Comparison of ENCODE assay signal across 40 cellular contexts in genomic region chr10:57494481-57494880, GRCh38.
"Had no signal": no experiment of that assay in that cellular context is flagged by ENCODE, and none has a peak within 500 bp of the region (broad histone marks: within the 10 kb centered on the region; RNA-seq: fewer than 3 reads in every experiment).

No MANE protein-coding gene starts in this region.

- H3K36me3 ChIP-seq: adrenal gland, ascending aorta, brain microvascular endothelial cell, breast epithelium, cardiac muscle cell had no signal

- H3K4me3 ChIP-seq: adrenal gland, ascending aorta, body of pancreas, breast epithelium, cardiac muscle cell had no signal

- H3K27ac ChIP-seq: adrenal gland, ascending aorta, body of pancreas, brain microvascular endothelial cell, breast epithelium, cardiac muscle cell had no signal

- H3K9me3 Mint-ChIP-seq: activated naive CD4-positive, alpha-beta T cell treated with anti-CD3 and anti-CD28 coated beads, Interleukin-2, amount 10 ng/mL, durations not matched to agents 7 days and 5 days; activated naive CD4-positive, alpha-beta T cell treated with anti-CD3 and anti-CD28 coated beads, Interleukin-2, amount 50 U/mL, for 24 hours; activated naive CD8-positive, alpha-beta T cell treated with anti-CD3 and anti-CD28 coated beads, Interleukin-2, amount 10 ng/mL, durations not matched to agents 7 days and 5 days; activated T-helper 1 cell treated with anti-CD3 and anti-CD28 coated beads, Interleukin-12 subunit alpha, Interleukin-12 subunit beta, Interleukin-2, Interleukin-4 antibody, amounts not matched to agents 30 ng/mL and 10 ng/mL and 1 ng/mL, durations not matched to agents 14 hours and 24 hours and 36 hours had no signal

- H3K4me3 Mint-ChIP-seq: activated naive CD4-positive, alpha-beta T cell treated with anti-CD3 and anti-CD28 coated beads for 36 hours; activated naive CD4-positive, alpha-beta T cell treated with anti-CD3 and anti-CD28 coated beads, Interleukin-2, amount 10 ng/mL, durations not matched to agents 7 days and 5 days; activated naive CD4-positive, alpha-beta T cell treated with anti-CD3 and anti-CD28 coated beads, Interleukin-2, amount 50 U/mL, for 24 hours; activated naive CD8-positive, alpha-beta T cell; activated naive CD8-positive, alpha-beta T cell treated with anti-CD3 and anti-CD28 coated beads for 36 hours; activated naive CD8-positive, alpha-beta T cell treated with anti-CD3 and anti-CD28 coated beads, Interleukin-2, amount 10 ng/mL, durations not matched to agents 7 days and 5 days; activated naive CD8-positive, alpha-beta T cell treated with anti-CD3 and anti-CD28 coated beads, Interleukin-2, amount 50 U/mL, for 24 hours; activated T-cell treated with anti-CD3 and anti-CD28 coated beads, Interleukin-2, amount 50 U/mL, for 24 hours; activated T-cell treated with anti-CD3 and anti-CD28 coated beads, Interleukin-2, amount 50 U/mL, for 4 hours; activated T-cell treated with anti-CD3 and anti-CD28 coated beads, Interleukin-2, amount 50 U/mL, for 72 hours; activated T-helper 1 cell treated with anti-CD3 and anti-CD28 coated beads, Interleukin-12 subunit alpha, Interleukin-12 subunit beta, Interleukin-2, Interleukin-4 antibody, amounts not matched to agents 30 ng/mL and 10 ng/mL and 1 ng/mL, durations not matched to agents 14 hours and 24 hours and 36 hours; activated T-helper 17 cell treated with anti-CD3 and anti-CD28 coated beads, Interleukin-2, amount 50 U/mL, for 72 hours; brain; central memory CD8-positive, alpha-beta T cell had no signal

- DNase-seq: activated effector memory CD4-positive, alpha-beta T cell treated with anti-CD3 and anti-CD28 coated beads, Interleukin-2, amount 50 U/mL, for 16 hours; activated effector memory CD4-positive, alpha-beta T cell treated with Interleukin-2 at 50 U/mL for 16 hours; activated gamma-delta T cell; activated gamma-delta T cell treated with Interleukin-2 at 50 U/mL for 16 hours; activated naive CD4-positive, alpha-beta T cell; activated naive CD4-positive, alpha-beta T cell treated with anti-CD3 and anti-CD28 coated beads for 36 hours; activated naive CD4-positive, alpha-beta T cell treated with anti-CD3 and anti-CD28 coated beads, Interleukin-2, amount 10 ng/mL, durations not matched to agents 7 days and 5 days; activated naive CD4-positive, alpha-beta T cell treated with anti-CD3 and anti-CD28 coated beads, Interleukin-2, amount 50 U/mL, for 16 hours; activated naive CD4-positive, alpha-beta T cell treated with Interleukin-2 at 50 U/mL for 16 hours; activated naive CD8-positive, alpha-beta T cell treated with anti-CD3 and anti-CD28 coated beads for 36 hours; activated naive CD8-positive, alpha-beta T cell treated with anti-CD3 and anti-CD28 coated beads, Interleukin-2, amount 10 ng/mL, durations not matched to agents 7 days and 5 days; activated naive CD8-positive, alpha-beta T cell treated with anti-CD3 and anti-CD28 coated beads, Interleukin-2, amount 50 U/mL, for 24 hours; activated T-cell treated with anti-CD3 and anti-CD28 coated beads, Interleukin-2, amount 50 U/mL, for 1 hour; activated T-cell treated with anti-CD3 and anti-CD28 coated beads, Interleukin-2, amount 50 U/mL, for 24 hours; activated T-cell treated with anti-CD3 and anti-CD28 coated beads, Interleukin-2, amount 50 U/mL, for 4 hours; activated T-cell treated with anti-CD3 and anti-CD28 coated beads, Interleukin-2, amount 50 U/mL, for 48 hours; activated T-cell treated with anti-CD3 and anti-CD28 coated beads, Interleukin-2, amount 50 U/mL, for 72 hours; adrenal gland; amniotic stem cell; amygdala; anterior cingulate cortex; aorta; body of pancreas; brain microvascular endothelial cell; caudate nucleus; central memory CD4-positive, alpha-beta T cell; cerebellar nuclear complex had no signal

- H3K9me3 ChIP-seq: adrenal gland, ascending aorta, body of pancreas, breast epithelium had no signal

- H3K4me1 Mint-ChIP-seq: activated naive CD4-positive, alpha-beta T cell treated with anti-CD3 and anti-CD28 coated beads, Interleukin-2, amount 10 ng/mL, durations not matched to agents 7 days and 5 days; activated naive CD4-positive, alpha-beta T cell treated with anti-CD3 and anti-CD28 coated beads, Interleukin-2, amount 50 U/mL, for 24 hours; activated naive CD8-positive, alpha-beta T cell treated with anti-CD3 and anti-CD28 coated beads for 36 hours; activated naive CD8-positive, alpha-beta T cell treated with anti-CD3 and anti-CD28 coated beads, Interleukin-2, amount 10 ng/mL, durations not matched to agents 7 days and 5 days; activated naive CD8-positive, alpha-beta T cell treated with anti-CD3 and anti-CD28 coated beads, Interleukin-2, amount 50 U/mL, for 24 hours; activated T-helper 17 cell treated with anti-CD3 and anti-CD28 coated beads, Interleukin-2, amount 50 U/mL, for 72 hours; brain; central memory CD8-positive, alpha-beta T cell had no signal

- H3K27me3 Mint-ChIP-seq: activated naive CD4-positive, alpha-beta T cell treated with anti-CD3 and anti-CD28 coated beads, Interleukin-2, amount 10 ng/mL, durations not matched to agents 7 days and 5 days; activated naive CD4-positive, alpha-beta T cell treated with anti-CD3 and anti-CD28 coated beads, Interleukin-2, amount 50 U/mL, for 24 hours; activated naive CD8-positive, alpha-beta T cell; activated naive CD8-positive, alpha-beta T cell treated with anti-CD3 and anti-CD28 coated beads for 36 hours; activated naive CD8-positive, alpha-beta T cell treated with anti-CD3 and anti-CD28 coated beads, Interleukin-2, amount 10 ng/mL, durations not matched to agents 7 days and 5 days; activated naive CD8-positive, alpha-beta T cell treated with anti-CD3 and anti-CD28 coated beads, Interleukin-2, amount 50 U/mL, for 24 hours; activated T-cell treated with anti-CD3 and anti-CD28 coated beads, Interleukin-2, amount 50 U/mL, for 24 hours; activated T-helper 17 cell treated with anti-CD3 and anti-CD28 coated beads, Interleukin-2, amount 50 U/mL, for 72 hours; central memory CD8-positive, alpha-beta T cell had no signal

- H3K27me3 ChIP-seq: adrenal gland, ascending aorta, body of pancreas, brain microvascular endothelial cell, breast epithelium, cardiac muscle cell had no signal

- FAIRE-seq: astrocyte, bronchial epithelial cell had no signal

- H3K4me1 ChIP-seq: adrenal gland, ascending aorta, body of pancreas, breast epithelium had no signal

- H3K27ac Mint-ChIP-seq: activated naive CD4-positive, alpha-beta T cell treated with anti-CD3 and anti-CD28 coated beads for 36 hours; activated naive CD4-positive, alpha-beta T cell treated with anti-CD3 and anti-CD28 coated beads, Interleukin-2, amount 10 ng/mL, durations not matched to agents 7 days and 5 days; activated naive CD4-positive, alpha-beta T cell treated with anti-CD3 and anti-CD28 coated beads, Interleukin-2, amount 50 U/mL, for 24 hours; activated naive CD4-positive, alpha-beta T cell treated with anti-CD3 and anti-CD28 coated beads, Interleukin-2, amount 50 U/mL, for 72 hours; activated naive CD8-positive, alpha-beta T cell; activated naive CD8-positive, alpha-beta T cell treated with anti-CD3 and anti-CD28 coated beads for 36 hours; activated naive CD8-positive, alpha-beta T cell treated with anti-CD3 and anti-CD28 coated beads, Interleukin-2, amount 10 ng/mL, durations not matched to agents 7 days and 5 days; activated naive CD8-positive, alpha-beta T cell treated with anti-CD3 and anti-CD28 coated beads, Interleukin-2, amount 50 U/mL, for 24 hours; activated T-cell treated with anti-CD3 and anti-CD28 coated beads, Interleukin-2, amount 50 U/mL, for 24 hours; activated T-cell treated with anti-CD3 and anti-CD28 coated beads, Interleukin-2, amount 50 U/mL, for 72 hours; activated T-helper 1 cell treated with anti-CD3 and anti-CD28 coated beads, Interleukin-12 subunit alpha, Interleukin-12 subunit beta, Interleukin-2, Interleukin-4 antibody, amounts not matched to agents 30 ng/mL and 10 ng/mL and 1 ng/mL, durations not matched to agents 14 hours and 24 hours and 36 hours; activated T-helper 17 cell treated with anti-CD3 and anti-CD28 coated beads, Interleukin-2, amount 50 U/mL, for 72 hours; activated T-helper 2 cell treated with anti-CD3 and anti-CD28 coated beads, Interferon-gamma antibody, Interleukin-2, Interleukin-4, amounts not matched to agents 10 μg/mL and 5 μg/mL and 100 μg/mL, durations not matched to agents 14 hours and 24 hours and 36 hours; brain had no signal

- ATAC-seq: activated naive CD4-positive, alpha-beta T cell treated with anti-CD3 and anti-CD28 coated beads, Interleukin-2, amount 50 U/mL, for 72 hours; activated naive CD8-positive, alpha-beta T cell treated with anti-CD3 and anti-CD28 coated beads, Interleukin-2, amount 50 U/mL, for 24 hours; activated T-cell treated with anti-CD3 and anti-CD28 coated beads, Interleukin-2, amount 50 U/mL, for 4 hours; activated T-cell treated with anti-CD3 and anti-CD28 coated beads, Interleukin-2, amount 50 U/mL, for 72 hours; activated T-helper 17 cell treated with anti-CD3 and anti-CD28 coated beads, Interleukin-2, amount 50 U/mL, for 72 hours; body of pancreas had no signal

- H3K36me3 Mint-ChIP-seq: activated naive CD4-positive, alpha-beta T cell treated with anti-CD3 and anti-CD28 coated beads, Interleukin-2, amount 10 ng/mL, durations not matched to agents 7 days and 5 days; activated naive CD4-positive, alpha-beta T cell treated with anti-CD3 and anti-CD28 coated beads, Interleukin-2, amount 50 U/mL, for 24 hours; activated naive CD4-positive, alpha-beta T cell treated with anti-CD3 and anti-CD28 coated beads, Interleukin-2, amount 50 U/mL, for 72 hours; activated naive CD8-positive, alpha-beta T cell; activated naive CD8-positive, alpha-beta T cell treated with anti-CD3 and anti-CD28 coated beads for 36 hours; activated naive CD8-positive, alpha-beta T cell treated with anti-CD3 and anti-CD28 coated beads, Interleukin-2, amount 10 ng/mL, durations not matched to agents 7 days and 5 days; brain had no signal
